ENCODE assay signal across 7 cellular contexts in genomic region chr17:78343099-78343432, GRCh38. TPM values are rescaled to one million over a fixed set of nuclear protein-coding genes. Genes with fewer than 3 reads are reported as not detected.
DNase-seq lines count a peak whose midpoint lies in the region; ATAC-seq and TF ChIP-seq lines count a peak whose summit lies in the region.

No MANE protein-coding gene starts in this region.

- no peaks in the 10 kb centered on the region for H4K20me1 ChIP-seq in HCT116 (ENCODE audit: insufficient read depth)

- H3K27ac Mint-ChIP-seq in T-helper 17 cell = peak overlapping the region; percentile 95
- H3K27ac Mint-ChIP-seq in natural killer cell treated with Interleukin-12 subunit alpha and Interleukin-12 subunit beta and Interleukin-15 and Interleukin-18, amount 100 ng/mL, for 72 hours = peak overlapping the region; percentile 68 to 88

- H3K27ac ChIP-seq in HCT116 (ENCODE audit: low read depth, low read length) (peak overlapping the region; percentile 98), epithelial cell of prostate (peak overlapping the region; percentile 88)

- no peaks in the 10 kb centered on the region for H3K9me3 Mint-ChIP-seq in natural killer cell treated with Interleukin-12 subunit alpha and Interleukin-12 subunit beta and Interleukin-15 and Interleukin-18, amount 100 ng/mL, for 72 hours

- peak overlapping the region; percentile 78 for H3K9ac ChIP-seq in HCT116 (ENCODE audit: low read length)

- ATAC-seq in HCT116 (peak; percentile 47), T-helper 17 cell (peak; percentile 17), GM18511 (IDR thresholded peaks at IDR 0.05; ENCODE audit: unreplicated experiment) (no peak), HG03108 (IDR thresholded peaks at IDR 0.05; ENCODE audit: unreplicated experiment) (no peak)
- ATAC-seq in natural killer cell treated with Interleukin-12 subunit alpha and Interleukin-12 subunit beta and Interleukin-15 and Interleukin-18, amount 100 ng/mL, for 72 hours = peak; percentile 25 to 40

- H3K79me2 ChIP-seq in HCT116 (ENCODE audit: insufficient read depth, low read length) = no peaks in the 10 kb centered on the region

- no peaks in the 10 kb centered on the region for H3K36me3 Mint-ChIP-seq in T-helper 17 cell (ENCODE audit: low read depth)
- H3K36me3 Mint-ChIP-seq in natural killer cell treated with Interleukin-12 subunit alpha and Interleukin-12 subunit beta and Interleukin-15 and Interleukin-18, amount 100 ng/mL, for 72 hours = no peaks in the 10 kb centered on the region

- no peak for TF ChIP-seq POLR2A in HCT116 (IDR thresholded peaks at IDR 0.05; ENCODE audit: borderline replicate concordance, extremely low read depth, insufficient read depth, insufficient read length)

- CTCF ChIA-PET in HCT116 (lab: Charles Lee) = interaction anchor here (0.8 to 2.4 kb wide), 4 partner anchors 11 to 92 kb away, joined by 3 to 13 read pairs (median 5); partner anchors contain the start of gene SOCS3

- H3K27me3 ChIP-seq in HCT116 (ENCODE audit: insufficient read depth, low read length) = no peaks in the 10 kb centered on the region

- no peaks in the 10 kb centered on the region for H3K36me3 ChIP-seq in HCT116 (ENCODE audit: control insufficient read depth in 1 of 2, insufficient read depth in 2 of 2, low read length in 2 of 2)

- no peak overlapping the region for H2AFZ ChIP-seq in HCT116 (ENCODE audit: low read depth, low read length, poor library complexity, severe bottlenecking)

- TF ChIP-seq CTCF in HCT116 (IDR thresholded peaks at IDR 0.05 in 2 of 3, conservative IDR thresholded peaks at IDR 0.05 in 1 of 3; ENCODE audit: borderline replicate concordance in 1 of 3, insufficient read depth in 1 of 3, low read depth in 2 of 3, low read length in 2 of 3) = no peak

- H3K9me3 ChIP-seq in HCT116 (ENCODE audit: control insufficient read depth in 1 of 2, insufficient read depth in 1 of 2, low read depth in 1 of 2, low read length in 2 of 2) (no peaks in the 10 kb centered on the region), T-helper 17 cell (ENCODE audit: control insufficient read depth, low read length, poor library complexity, severe bottlenecking) (no peaks in the 10 kb centered on the region)

- no TSS peak for BruUV-seq in HCT116 (replicated peaks; lab: Mats Ljungman, UMichigan)

- peak overlapping the region; percentile 94 for H3K4me2 ChIP-seq in HCT116 (ENCODE audit: low read length)

- no peaks in the 10 kb centered on the region for H3K9me2 ChIP-seq in HCT116 (ENCODE audit: insufficient read depth)

- intact Hi-C loops in HCT116 (cut with micrococcal nuclease) = loop anchor here (2.0 kb wide), 1 partner anchor 28 kb away; no protein-coding TSS in a partner anchor

- no peaks in the 10 kb centered on the region for H3K27me3 Mint-ChIP-seq in T-helper 17 cell
- H3K27me3 Mint-ChIP-seq in natural killer cell treated with Interleukin-12 subunit alpha and Interleukin-12 subunit beta and Interleukin-15 and Interleukin-18, amount 100 ng/mL, for 72 hours = no peaks in the 10 kb centered on the region

- POLR2A ChIA-PET in HCT116 (lab: Charles Lee) = interaction anchor here (1.0 to 2.3 kb wide), 6 partner anchors 8 to 42 kb away, joined by 3 to 14 read pairs (median 4); partner anchors contain the start of gene SOCS3

- peaks cover 64% of the 10 kb centered on the region for H3K4me1 Mint-ChIP-seq in T-helper 17 cell
- H3K4me1 Mint-ChIP-seq in natural killer cell treated with Interleukin-12 subunit alpha and Interleukin-12 subunit beta and Interleukin-15 and Interleukin-18, amount 100 ng/mL, for 72 hours (ENCODE audit: low read depth in 2 of 2) = peaks cover 31 to 49% of the 10 kb centered on the region in 2 donors

- peaks cover 54 to 94% of the 10 kb centered on the region in 2 experiments for H3K4me1 ChIP-seq in HCT116 (ENCODE audit: control insufficient read depth in 1 of 2, insufficient read depth in 2 of 2, low read length in 2 of 2)

- TF ChIP-seq RAD21 in HCT116 (IDR thresholded peaks at IDR 0.05; ENCODE audit: low read depth) = no peak

- RAD21 ChIA-PET in HCT116 (lab: Charles Lee; ENCODE audit: low non-redundant PET in 1 of 2, low total read pairs in 2 of 2, uncharacterized antibody in 2 of 2, unreplicated experiment in 2 of 2) = interaction anchor here (0.8 to 1.3 kb wide), 3 partner anchors 18 to 54 kb away, joined by 3 read pairs; no protein-coding TSS in a partner anchor

- peak overlapping the region; percentile 85 for H3K4me3 Mint-ChIP-seq in T-helper 17 cell
- peak overlapping the region; percentile 57 for H3K4me3 Mint-ChIP-seq in natural killer cell treated with Interleukin-12 subunit alpha and Interleukin-12 subunit beta and Interleukin-15 and Interleukin-18, amount 100 ng/mL, for 72 hours

- DNase-seq in HCT116 (ENCODE audit: low read depth, low spot score) = peak; percentile 45
- no peak for DNase-seq in T-helper 17 cell
- no peak for DNase-seq in epithelial cell of prostate (ENCODE audit: low read depth, low spot score)
- DNase-seq in natural killer cell treated with Interleukin-12 subunit alpha and Interleukin-12 subunit beta and Interleukin-15 and Interleukin-18, amount 100 ng/mL, for 72 hours (ENCODE audit: low spot score) = peak; percentile 59
- DNase-seq in NCI-H1417 (lab: John Stamatoyannopoulos, UW) = no peak

- peak overlapping the region; percentile 42 to 62 for H3K4me3 ChIP-seq in HCT116 (replicated peaks in 1 of 2; ENCODE audit: low read depth in 1 of 2, low read length in 2 of 2)

TF ChIP-seq in HCT116, 20 proteins besides CTCF, POLR2A, EP300 and RAD21:
- TF ChIP-seq POLR2AphosphoS5 (IDR thresholded peaks at IDR 0.05; ENCODE audit: low read depth, low read length) (0 out of 2 replicates have a peak, but pooled peaks have one; percentile 11), JUND (IDR thresholded peaks at IDR 0.05) (0 out of 2 replicates have a peak, but pooled peaks have one; percentile 14), SP1 (IDR thresholded peaks at IDR 0.05; ENCODE audit: low read depth) (peak; percentile 74), ATF3 (IDR thresholded peaks at IDR 0.05) (no peak)

RNA-seq across cellular contexts. Expression of gene SOCS3, which starts 16.8 kb away (rescaled TPM):
- total RNA-seq in HCT116 (2021; ENCODE audit: unreplicated experiment) = 26.7 TPM
- polyA plus RNA-seq in HCT116 (2012) = 23.7 and 28.3 TPM in 2 replicates
- total RNA-seq in T-helper 17 cell = 100 to 1,000 TPM; 119 to 197 TPM
- 100 to 1,000 TPM; 110 to 156 TPM for total RNA-seq in natural killer cell treated with Interleukin-12 subunit alpha and Interleukin-12 subunit beta and Interleukin-15 and Interleukin-18, amount 100 ng/mL, for 72 hours

RNA-seq across cellular contexts. Expression of gene PGS1, which starts 35.4 kb away (rescaled TPM):
- total RNA-seq in HCT116 (2021; ENCODE audit: unreplicated experiment) (44.4 TPM), T-helper 17 cell (10 to 100 TPM; 47.5 to 54.9 TPM)
- polyA plus RNA-seq in HCT116 (2012) = 27.4 and 29.1 TPM in 2 replicates
- 100 to 1,000 TPM in 1 of 2 donors, 10 to 100 TPM in 1; 83.0 to 139 TPM for total RNA-seq in natural killer cell treated with Interleukin-12 subunit alpha and Interleukin-12 subunit beta and Interleukin-15 and Interleukin-18, amount 100 ng/mL, for 72 hours

Comparison
In these comparisons a context has a peak if more than half of its experiments do, and no peak if none do; other contexts are left out.
1. ATAC-seq: peak in HCT116 (single experiment), T-helper 17 cell (single experiment) and natural killer cell treated with Interleukin-12 subunit alpha and Interleukin-12 subunit beta and Interleukin-15 and Interleukin-18, amount 100 ng/mL, for 72 hours (2 of 2); none in GM18511 (single experiment) and HG03108 (single experiment).
2. DNase-seq: peak in HCT116 (single experiment) and natural killer cell treated with Interleukin-12 subunit alpha and Interleukin-12 subunit beta and Interleukin-15 and Interleukin-18, amount 100 ng/mL, for 72 hours (single experiment); none in T-helper 17 cell (0 of 3), epithelial cell of prostate (single experiment) and NCI-H1417 (0 of 3).